In the genomic region with DNA sequence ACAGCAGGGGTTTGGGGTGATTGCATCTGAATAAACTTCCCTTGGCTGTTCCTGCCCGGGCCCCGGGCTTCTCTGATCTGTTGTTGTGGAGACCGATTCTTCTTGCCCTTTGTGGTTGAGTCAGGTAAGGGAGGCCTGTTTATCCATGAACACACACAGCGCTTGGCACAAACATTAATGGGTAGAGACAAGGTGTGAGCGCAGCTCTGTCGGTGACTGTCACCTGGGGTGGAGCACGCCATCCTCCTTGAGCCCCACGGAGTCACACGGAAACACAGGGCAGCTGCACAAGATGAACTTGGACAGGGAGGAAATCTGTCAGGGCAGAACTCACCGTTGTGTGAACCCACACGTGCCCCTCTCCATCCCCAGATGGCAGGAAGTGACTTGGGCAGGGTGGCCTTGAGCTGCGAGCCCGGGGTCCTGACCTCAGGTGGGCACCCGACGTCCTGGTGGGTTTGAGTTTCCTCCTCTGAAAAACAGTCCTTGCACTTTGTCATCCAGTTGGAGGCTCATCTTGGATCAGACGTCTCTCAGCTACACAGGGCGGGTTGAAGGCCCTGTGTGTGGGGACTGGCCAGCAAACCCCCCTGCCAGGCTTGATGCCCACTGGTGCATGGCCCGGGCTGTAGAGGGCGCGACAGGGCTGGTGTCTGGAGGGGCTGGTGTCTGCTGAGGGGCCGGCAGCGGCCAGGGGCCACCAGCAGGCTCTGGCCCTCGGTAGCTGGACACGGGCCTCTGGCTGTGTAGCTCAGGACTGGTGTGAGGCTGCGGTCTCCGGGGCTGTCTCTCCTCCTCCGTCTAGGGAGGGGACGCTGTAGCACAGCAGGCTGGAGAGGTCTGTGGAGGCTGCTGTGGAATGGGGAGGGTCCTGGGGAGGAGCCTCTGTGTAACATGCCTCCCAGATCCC, we compare ENCODE assay signal across 18 cellular contexts. TPM values are rescaled to one million over a fixed set of nuclear protein-coding genes. Genes with fewer than 3 reads are reported as not detected.
DNase-seq lines count a peak whose midpoint lies in the region; ATAC-seq, FAIRE-seq and TF ChIP-seq lines count a peak whose summit lies in the region.
"Had no signal": no experiment of that assay in that cellular context is flagged by ENCODE, and none has a peak within 500 bp of the region (broad histone marks: within the 10 kb centered on the region; RNA-seq: fewer than 3 reads in every experiment).

No MANE protein-coding gene starts in this region.

- peaks cover 95% of the 10 kb centered on the region for H3K27me3 ChIP-seq in SK-N-SH (ENCODE audit: insufficient read depth)
- H3K27me3 ChIP-seq in MM.1S (replicated peaks; ENCODE audit: insufficient read depth, low read length) = peaks cover 95% of the 10 kb centered on the region
- peaks cover 12 to 73% of the 10 kb centered on the region in 2 experiments; a peak in 4 of 5 replicates for H3K27me3 ChIP-seq in HepG2 (ENCODE audit: control insufficient read depth in 1 of 2, insufficient read depth in 2 of 2, low read length in 2 of 2)
- peaks cover 0 to 12% (median 0%) of the 10 kb centered on the region in 3 donors for H3K27me3 ChIP-seq in sigmoid colon
- H3K27me3 ChIP-seq in colonic mucosa = no peaks in the 10 kb centered on the region
- H3K27me3 ChIP-seq: MG63 had no signal

- 19% methylated on average over 21 of the region's 28 CpGs for WGBS in SK-N-SH (ENCODE audit: low lambda C conversion rate)
- 73% methylated on average over 10 of the region's 28 CpGs for WGBS in HepG2 (ENCODE audit: low lambda C conversion rate)
- 78 to 91% methylated on average over 28 of the region's 28 CpGs for WGBS in sigmoid colon, 2 donors

- H3K4me3 ChIP-seq in SK-N-SH (ENCODE audit: low read depth in 2 of 2, low read length in 1 of 2) (no peak overlapping the region), MM.1S (ENCODE audit: low read length) (no peak overlapping the region), HepG2 (replicated peaks in 1 of 3; ENCODE audit: insufficient read depth in 1 of 3, low read depth in 2 of 3, low read length in 3 of 3) (no peak overlapping the region), sigmoid colon (no peak overlapping the region), colonic mucosa (no peak overlapping the region), mucosa of descending colon (no peak overlapping the region)
- H3K4me3 ChIP-seq: MG63, PC-9 had no signal

- in situ Hi-C loops in HepG2 (cut with HindIII; ENCODE audit: extremely low pct_ligation_motif_present, low pct_unique_long_range_greater_than_20kb) = no loop called here

- no TSS peak for BruUV-seq in HepG2 (replicated peaks; lab: Mats Ljungman, UMichigan)

- TF ChIP-seq EP300 in SK-N-SH (IDR thresholded peaks at IDR 0.05; ENCODE audit: borderline replicate concordance in 1 of 2, low read depth in 1 of 2, low read length in 1 of 2) (no peak), HepG2 (IDR thresholded peaks at IDR 0.05; ENCODE audit: low read depth in 2 of 2, low read length in 2 of 2) (no peak), HepG2 (CRISPR knock-in tag; IDR thresholded peaks at IDR 0.05; ENCODE audit: borderline replicate concordance) (no peak), sigmoid colon (IDR thresholded peaks at IDR 0.05) (no peak)

- H3K79me2 ChIP-seq in SK-N-SH (ENCODE audit: insufficient read depth) (no peaks in the 10 kb centered on the region), MM.1S (ENCODE audit: low read length) (no peaks in the 10 kb centered on the region), HepG2 (ENCODE audit: insufficient read depth, low read length) (no peaks in the 10 kb centered on the region)

- ATAC-seq in SK-N-SH treated with all-trans-retinoic acid at 6 μM for 48 hours (no peak), HepG2 (no peak; the same call in 2 of the 3 replicates), HG03135 (IDR thresholded peaks at IDR 0.05; ENCODE audit: unreplicated experiment) (no peak), mucosa of descending colon (no peak)

- TF ChIP-seq POLR2A in HepG2 (IDR thresholded peaks at IDR 0.05; ENCODE audit: insufficient read depth in 1 of 2, low read depth in 2 of 2, low read length in 2 of 2) (no peak), sigmoid colon (IDR thresholded peaks at IDR 0.05) (no peak)

- H2AFZ ChIP-seq in SK-N-SH (ENCODE audit: low read depth) (no peak overlapping the region), MM.1S (ENCODE audit: low read length) (no peak overlapping the region), HepG2 (ENCODE audit: low read length) (no peak overlapping the region)
- H2AFZ ChIP-seq: PC-9 had no signal

- H3K9me2 ChIP-seq in SK-N-SH (no peaks in the 10 kb centered on the region), MM.1S (replicated peaks; ENCODE audit: insufficient read depth, low read length) (no peaks in the 10 kb centered on the region)

- H3K9me3 ChIP-seq in SK-N-SH (no peaks in the 10 kb centered on the region), MM.1S (replicated peaks; ENCODE audit: insufficient read depth, low read length) (no peaks in the 10 kb centered on the region), HepG2 (ENCODE audit: low read length) (no peaks in the 10 kb centered on the region), sigmoid colon (no peaks in the 10 kb centered on the region), colonic mucosa (no peaks in the 10 kb centered on the region), mucosa of descending colon (no peaks in the 10 kb centered on the region)
- H3K9me3 ChIP-seq: BE2C, MG63 had no signal

- H3K27ac ChIP-seq in SK-N-SH (ENCODE audit: low read depth in 2 of 2, low read length in 1 of 2) (no peak overlapping the region), MM.1S (ENCODE audit: low read length) (no peak overlapping the region), HepG2 (ENCODE audit: extremely low read length, insufficient read depth, low read length) (no peak overlapping the region), sigmoid colon (no peak overlapping the region), colonic mucosa (no peak overlapping the region)
- H3K27ac ChIP-seq: 22Rv1, PC-9 had no signal

- H4K20me1 ChIP-seq in SK-N-SH (ENCODE audit: insufficient read depth) (no peaks in the 10 kb centered on the region), MM.1S (ENCODE audit: insufficient read depth, low read length) (no peaks in the 10 kb centered on the region), HepG2 (ENCODE audit: insufficient read depth, low read length) (no peaks in the 10 kb centered on the region)

- H3K36me3 ChIP-seq in SK-N-SH (replicated peaks in 1 of 2; ENCODE audit: control insufficient read depth in 1 of 2, insufficient read depth in 2 of 2, low read length in 1 of 2) (no peaks in the 10 kb centered on the region), MM.1S (replicated peaks; ENCODE audit: insufficient read depth, low read length) (no peaks in the 10 kb centered on the region), HepG2 (replicated peaks in 1 of 2; ENCODE audit: control insufficient read depth in 1 of 2, insufficient read depth in 2 of 2, low read length in 2 of 2) (no peaks in the 10 kb centered on the region), sigmoid colon (no peaks in the 10 kb centered on the region), colonic mucosa (no peaks in the 10 kb centered on the region), mucosa of descending colon (ENCODE audit: low read depth) (no peaks in the 10 kb centered on the region)
- H3K36me3 ChIP-seq: BE2C, MG63 had no signal

- no peak overlapping the region for H3K9ac ChIP-seq in SK-N-SH
- H3K9ac ChIP-seq in MM.1S (ENCODE audit: low read length) = no peak overlapping the region
- no peak overlapping the region for H3K9ac ChIP-seq in HepG2 (ENCODE audit: insufficient read depth, low read depth, low read length)
- H3K9ac ChIP-seq in colonic mucosa (ENCODE audit: low read depth in 2 of 2, low read length in 2 of 2) = no peak overlapping the region

- H3F3A ChIP-seq in SK-N-SH (replicated peaks; ENCODE audit: insufficient read depth) (no peaks in the 10 kb centered on the region), MM.1S (ENCODE audit: insufficient read depth, low read length) (no peaks in the 10 kb centered on the region)

- 0 out of 2 replicates have a peak, but pooled peaks have one; percentile 8 for TF ChIP-seq CTCF in SK-N-SH (IDR thresholded peaks at IDR 0.05)
- no peak for TF ChIP-seq CTCF in MM.1S (IDR thresholded peaks at IDR 0.05; ENCODE audit: low read length)
- TF ChIP-seq CTCF in HepG2 (CRISPR knock-in tag; IDR thresholded peaks at IDR 0.05) = no peak
- TF ChIP-seq CTCF in sigmoid colon (IDR thresholded peaks at IDR 0.05) = no peak
- TF ChIP-seq CTCF in colonic mucosa (IDR thresholded peaks at IDR 0.05) = no peak
- no peak for TF ChIP-seq CTCF in mucosa of descending colon (IDR thresholded peaks at IDR 0.05)

- intact Hi-C loops in HepG2 (cut with micrococcal nuclease; ENCODE audit: unreplicated experiment) (no loop called here), sigmoid colon (cut with DNase I) (no loop called here), colonic mucosa (cut with DNase I) (no loop called here), mucosa of descending colon (cut with DNase I, micrococcal nuclease) (no loop called here)

- TF ChIP-seq RAD21 in SK-N-SH (IDR thresholded peaks at IDR 0.05; ENCODE audit: low read length) (no peak), HepG2 (CRISPR knock-in tag; IDR thresholded peaks at IDR 0.05) (no peak)

- POLR2A ChIA-PET in SK-N-SH (lab: Yijun Ruan, JAX) (no interaction called here), HepG2 (lab: Yijun Ruan, JAX) (no interaction called here)

- FAIRE-seq in HepG2 (lab: Jason Lieb, UNC) = no peak

- CTCF ChIA-PET in SK-N-SH (lab: Yijun Ruan, JAX) = interaction anchor here (1.2 kb wide), 1 partner anchor 29 kb away, joined by 4 read pairs; no protein-coding TSS in a partner anchor
- CTCF ChIA-PET in HepG2 (lab: Yijun Ruan, JAX; ENCODE audit: low intra/inter-chr PET ratio, low total read pairs) = no interaction called here

- H3K4me1 ChIP-seq in SK-N-SH (ENCODE audit: control insufficient read depth in 1 of 2, insufficient read depth in 2 of 2, low read depth in 1 of 2, low read length in 1 of 2) (no peaks in the 10 kb centered on the region), MM.1S (ENCODE audit: low read length) (no peaks in the 10 kb centered on the region), HepG2 (ENCODE audit: insufficient read depth, low read length) (peaks cover 11% of the 10 kb centered on the region), sigmoid colon (no peaks in the 10 kb centered on the region), colonic mucosa (no peaks in the 10 kb centered on the region), mucosa of descending colon (ENCODE audit: low read depth) (no peaks in the 10 kb centered on the region)
- H3K4me1 ChIP-seq: BE2C had no signal

- no peak for DNase-seq in SK-N-SH
- DNase-seq in MM.1S = peak; percentile 4
- no peak for DNase-seq in HepG2 (ENCODE audit: low spot score)
- DNase-seq in sigmoid colon = peak; percentile 46
- no peak for DNase-seq in colonic mucosa
- no peak for DNase-seq in mucosa of descending colon
- DNase-seq: BE2C; Calu3; CD4-positive, alpha-beta memory T cell; Karpas-422; MG63; NCI-H1105; NCI-H1694; NCI-H510A treated with DMSO at 0.1 percent for 48 hours; PC-9 had no signal

- H3K4me2 ChIP-seq in SK-N-SH = no peak overlapping the region
- H3K4me2 ChIP-seq in MM.1S (ENCODE audit: low read depth, low read length) = no peak overlapping the region
- no peak overlapping the region for H3K4me2 ChIP-seq in HepG2 (ENCODE audit: low read depth, low read length)
- H3K4me2 ChIP-seq: PC-9 had no signal

RNA-seq across cellular contexts. Expression of a gene that starts 24.2 kb away (rescaled TPM):
- not detected in 2 replicates for polyA plus RNA-seq in SK-N-SH (2012; rRNA removed)
- not detected in 2 replicates for polyA plus RNA-seq in SK-N-SH (2012; cell fraction: cytosol; rRNA removed)
- polyA plus RNA-seq in SK-N-SH (2012; cell fraction: nucleus; rRNA removed) = not detected in 2 replicates
- total RNA-seq in HepG2 (2016; rRNA removed; fragmentation: Illumina TruSeq; extraction: Trizol) = 1.7 and 1.9 TPM in 2 replicates
- total RNA-seq in HepG2 (2016; cell fraction: cytosol; rRNA removed; fragmentation: Illumina TruSeq; extraction: Trizol; ENCODE audit: low read depth) = 0.10 and 0.53 TPM in 2 replicates
- 1.3 and 2.2 TPM in 2 replicates for total RNA-seq in HepG2 (2016; cell fraction: insoluble cytoplasmic fraction; rRNA removed; fragmentation: Illumina TruSeq; extraction: Trizol)
- total RNA-seq in HepG2 (2016; cell fraction: membrane; rRNA removed; fragmentation: Illumina TruSeq; extraction: Trizol) = 0.80 and 1.6 TPM in 2 replicates
- total RNA-seq in HepG2 (2016; cell fraction: nucleus; rRNA removed; fragmentation: Illumina TruSeq; extraction: Trizol) = 1.3 TPM in 2 replicates
- polyA plus RNA-seq in HepG2 (2011; rRNA removed) = 3.4 and 4.9 TPM in 2 replicates
- 1.9 and 3.3 TPM in 2 replicates for polyA plus RNA-seq in HepG2 (2011; cell fraction: cytosol; rRNA removed)
- 12.2 and 16.4 TPM in 2 replicates for polyA plus RNA-seq in HepG2 (2011; cell fraction: nucleus; rRNA removed)
- polyA plus RNA-seq in HepG2 (2012) = 3.5 and 6.3 TPM in 2 replicates
- 0.17 TPM in 2 replicates for polyA plus RNA-seq in HepG2 (2016; cell fraction: cytosol; fragmentation: Illumina TruSeq; extraction: Trizol; ENCODE audit: low read depth)
- 1.8 and 2.1 TPM in 2 replicates for polyA plus RNA-seq in HepG2 (2016; cell fraction: insoluble cytoplasmic fraction; fragmentation: Illumina TruSeq; extraction: Trizol; ENCODE audit: low read depth)
- 0.12 and 0.47 TPM in 2 replicates for polyA plus RNA-seq in HepG2 (2016; cell fraction: membrane; fragmentation: Illumina TruSeq; extraction: Trizol; ENCODE audit: low read depth)
- 3.9 and 4.1 TPM in 2 replicates for polyA plus RNA-seq in HepG2 (2016; cell fraction: nucleus; fragmentation: Illumina TruSeq; extraction: Trizol; ENCODE audit: insufficient read depth, low read depth)
- 9.0 TPM in 1 of 2 replicates, not detected in the other for polyA minus RNA-seq in HepG2 (2011; rRNA and poly(A)+ RNA removed; ENCODE audit: low replicate concordance)
- 4.0 and 5.5 TPM in 2 replicates for polyA minus RNA-seq in HepG2 (2011; cell fraction: cytosol; rRNA and poly(A)+ RNA removed)
- 4.5 and 5.2 TPM in 2 replicates for polyA minus RNA-seq in HepG2 (2011; cell fraction: nucleus; rRNA and poly(A)+ RNA removed)
- not detected for total RNA-seq in sigmoid colon
- 1 to 10 TPM in 1 of 3 donors, under 1 TPM in 2; 0.46 to 1.8 (median 0.60) TPM for polyA plus RNA-seq in sigmoid colon
- total RNA-seq in colonic mucosa = 1 to 10 TPM; 5.6 to 8.1 TPM
- total RNA-seq in mucosa of descending colon = 1 to 10 TPM; 2.4 to 9.6 (median 6.6) TPM
- total RNA-seq: CD4-positive, alpha-beta memory T cell; PC-9 had no signal

Comparison
In these comparisons a context has a peak if more than half of its experiments do, and no peak if none do; other contexts are left out.
1. DNase-seq: peak in MM.1S (single experiment) and sigmoid colon (single experiment); none in SK-N-SH (single experiment), HepG2 (single experiment), colonic mucosa (single experiment) and mucosa of descending colon (0 of 3).